Comparison of ENCODE assay signal across 15 cellular contexts in genomic region chr11:118008271-118008903, GRCh38. TPM values are rescaled to one million over a fixed set of nuclear protein-coding genes. Genes with fewer than 3 reads are reported as not detected.
A peak's percentile ranks its signal among the peaks of the same experiment; 100 is the strongest.
DNase-seq lines count a peak whose midpoint lies in the region; ATAC-seq and TF ChIP-seq lines count a peak whose summit lies in the region.
"Had no signal": no experiment of that assay in that cellular context is flagged by ENCODE, and none has a peak within 500 bp of the region (broad histone marks: within the 10 kb centered on the region; RNA-seq: fewer than 3 reads in every experiment).

No MANE protein-coding gene starts in this region.

- in situ Hi-C loops in KBM-7 (cut with MboI; ENCODE audit: low pct_unique_long_range_greater_than_20kb, low sequenced_read_pairs) = no loop called here

- H3K27me3 ChIP-seq in heart right ventricle = peaks cover 0 to 5% (median 0%) of the 10 kb centered on the region in 7 donors
- no peaks in the 10 kb centered on the region for H3K27me3 ChIP-seq in Peyer's patch
- H3K27me3 ChIP-seq in gastroesophageal sphincter = peaks cover 13% of the 10 kb centered on the region
- peaks cover 0 to 3% of the 10 kb centered on the region in 2 donors for H3K27me3 ChIP-seq in tibial nerve
- H3K27me3 ChIP-seq: tibial artery had no signal

- H3K4me1 ChIP-seq in heart right ventricle = peaks cover 0 to 97% (median 4%) of the 10 kb centered on the region in 9 donors
- peaks cover 0 to 41% (median 16%) of the 10 kb centered on the region in 4 donors for H3K4me1 ChIP-seq in Peyer's patch
- H3K4me1 ChIP-seq in gastroesophageal sphincter = no peaks in the 10 kb centered on the region
- H3K4me1 ChIP-seq in tibial nerve = peaks cover 0 to 50% (median 0%) of the 10 kb centered on the region in 4 donors
- H3K4me1 ChIP-seq: prostate gland had no signal

- no peak for TF ChIP-seq CTCF in heart right ventricle (IDR thresholded peaks at IDR 0.05)
- no peak for TF ChIP-seq CTCF in Peyer's patch (IDR thresholded peaks at IDR 0.05)
- no peak for TF ChIP-seq CTCF in gastroesophageal sphincter (IDR thresholded peaks at IDR 0.05)
- TF ChIP-seq CTCF in tibial nerve (IDR thresholded peaks at IDR 0.05) = no peak

- H3K9me3 ChIP-seq in heart right ventricle = peaks cover 0 to 7% (median 0%) of the 10 kb centered on the region in 11 donors
- no peaks in the 10 kb centered on the region for H3K9me3 ChIP-seq in Peyer's patch
- H3K9me3 ChIP-seq in gastroesophageal sphincter = peaks cover 0 to 8% (median 0%) of the 10 kb centered on the region in 3 donors
- peaks cover 0 to 7% (median 0%) of the 10 kb centered on the region in 4 donors for H3K9me3 ChIP-seq in tibial nerve
- H3K9me3 ChIP-seq: prostate gland had no signal

- H3K4me3 ChIP-seq in heart right ventricle (no peak overlapping the region), Peyer's patch (no peak overlapping the region), gastroesophageal sphincter (no peak overlapping the region), tibial nerve (no peak overlapping the region)
- H3K4me3 ChIP-seq: lung, prostate gland, tibial artery had no signal

- WGBS in heart right ventricle, 2 donors = 80 to 81% methylated on average over 4 of the region's 4 CpGs
- 64% methylated on average over 4 of the region's 4 CpGs; no CpG with 5 or more reads in 1 of the 2 donors for WGBS in gastroesophageal sphincter (ENCODE audit: low coverage in 1 of 2), 2 donors
- WGBS in tibial nerve, 2 donors = 75 to 83% methylated on average over 4 of the region's 4 CpGs

- ATAC-seq in heart right ventricle = no peak
- no peak for ATAC-seq in Right ventricle myocardium superior (ENCODE audit: poor library complexity)
- ATAC-seq in gastroesophageal sphincter = peak; percentile 30
- ATAC-seq: PC-3 had no signal

- TF ChIP-seq EP300 in gastroesophageal sphincter (IDR thresholded peaks at IDR 0.05) = no peak
- TF ChIP-seq EP300 in tibial nerve (IDR thresholded peaks at IDR 0.05) = no peak

- H3K27ac ChIP-seq in heart right ventricle = peak overlapping the region in 6 of 10 donors; percentile 4 to 95 (median 36)
- H3K27ac ChIP-seq in Peyer's patch = peak overlapping the region; percentile 67 to 91 (median 81)
- no peak overlapping the region for H3K27ac ChIP-seq in gastroesophageal sphincter
- H3K27ac ChIP-seq in tibial nerve = peak overlapping the region in 3 of 4 donors; percentile 14 to 80 (median 43)
- H3K27ac ChIP-seq: prostate gland, tibial artery, VCaP had no signal

- intact Hi-C loops in heart right ventricle (cut with DNase I) (loop anchor here in 1 of 10 donors (5.0 kb wide), 1 partner anchor 281 kb away; no protein-coding TSS in a partner anchor), Right ventricle myocardium superior (cut with DNase I) (no loop called here)

- no peak for TF ChIP-seq POLR2A in Peyer's patch (IDR thresholded peaks at IDR 0.05)
- TF ChIP-seq POLR2A in gastroesophageal sphincter (IDR thresholded peaks at IDR 0.05) = no peak
- TF ChIP-seq POLR2A in tibial nerve (IDR thresholded peaks at IDR 0.05) = no peak

- H3K36me3 ChIP-seq in heart right ventricle = no peaks in the 10 kb centered on the region
- H3K36me3 ChIP-seq in Peyer's patch = no peaks in the 10 kb centered on the region
- H3K36me3 ChIP-seq in gastroesophageal sphincter = no peaks in the 10 kb centered on the region
- no peaks in the 10 kb centered on the region for H3K36me3 ChIP-seq in tibial nerve
- H3K36me3 ChIP-seq: prostate gland, tibial artery had no signal

- DNase-seq in heart right ventricle = no peak
- DNase-seq in Right ventricle myocardium superior = no peak
- no peak for DNase-seq in Peyer's patch
- DNase-seq in tibial nerve (ENCODE audit: low spot score in 2 of 2) = no peak
- no peak for DNase-seq in RPMI8226
- DNase-seq in KBM-7 = no peak
- DNase-seq in amniotic stem cell (lab: John Stamatoyannopoulos, UW) = no peak
- DNase-seq: effector CD4-positive, alpha-beta T cell; NCI-H1436 treated with DMSO at 0.1 percent for 48 hours; PC-3 had no signal

RNA-seq across cellular contexts. Expression of gene IL10RA, which starts 22.2 kb away (rescaled TPM):
- total RNA-seq in heart right ventricle = 10 to 100 TPM in 2 of 10 donors, 1 to 10 TPM in 8; 2.5 to 29.9 (median 3.8) TPM
- 1 to 10 TPM; 2.0 to 4.0 TPM for polyA plus RNA-seq in heart right ventricle
- 6.2 TPM for total RNA-seq in Right ventricle myocardium superior
- total RNA-seq in Peyer's patch = 10 to 100 TPM in 3 of 4 donors, 1 to 10 TPM in 1; 9.8 to 50.3 (median 23.9) TPM
- 10 to 100 TPM; 16.7 to 37.3 (median 24.3) TPM for total RNA-seq in gastroesophageal sphincter
- 10 to 100 TPM; 16.7 to 42.0 (median 25.9) TPM for total RNA-seq in tibial nerve
- total RNA-seq: PC-3 had no signal

Comparison
In these comparisons a context has a peak if more than half of its experiments do, and no peak if none do; other contexts are left out.
1. H3K27ac ChIP-seq: peak in heart right ventricle (6 of 10), Peyer's patch (4 of 4) and tibial nerve (3 of 4); none in gastroesophageal sphincter (0 of 4).